In the genomic region with DNA sequence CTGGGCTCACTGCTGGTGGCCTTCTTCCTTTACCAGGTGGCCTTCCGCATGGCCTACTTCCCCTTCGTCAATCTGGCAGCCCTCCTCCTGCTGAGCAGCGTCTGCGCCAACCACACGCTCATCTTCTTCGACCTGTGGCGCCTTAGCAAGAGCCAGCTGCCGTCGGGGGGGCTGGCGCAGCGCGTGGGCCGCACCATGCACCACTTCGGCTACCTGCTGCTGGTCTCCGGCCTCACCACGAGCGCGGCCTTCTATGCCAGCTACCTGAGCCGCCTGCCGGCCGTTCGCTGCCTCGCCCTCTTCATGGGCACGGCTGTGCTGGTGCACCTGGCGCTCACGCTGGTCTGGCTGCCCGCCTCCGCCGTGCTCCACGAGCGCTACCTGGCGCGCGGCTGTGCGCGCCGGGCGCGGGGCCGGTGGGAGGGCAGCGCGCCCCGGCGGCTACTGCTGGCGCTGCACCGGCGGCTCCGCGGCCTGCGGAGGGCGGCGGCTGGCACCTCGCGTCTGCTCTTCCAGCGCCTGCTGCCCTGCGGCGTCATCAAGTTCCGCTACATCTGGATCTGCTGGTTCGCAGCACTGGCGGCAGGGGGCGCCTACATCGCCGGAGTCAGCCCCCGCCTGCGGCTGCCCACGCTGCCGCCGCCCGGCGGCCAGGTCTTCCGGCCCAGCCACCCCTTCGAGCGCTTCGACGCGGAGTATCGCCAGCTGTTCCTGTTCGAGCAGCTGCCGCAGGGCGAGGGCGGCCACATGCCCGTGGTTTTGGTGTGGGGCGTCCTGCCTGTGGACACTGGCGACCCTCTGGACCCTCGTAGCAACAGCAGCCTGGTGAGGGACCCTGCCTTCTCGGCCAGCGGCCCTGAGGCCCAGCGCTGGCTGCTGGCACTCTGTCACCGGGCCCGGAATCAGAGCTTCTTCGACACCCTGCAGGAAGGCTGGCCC, we compare ENCODE assay signal across 1 cellular context.
A peak's percentile ranks its signal among the peaks of the same experiment; 100 is the strongest.
TF ChIP-seq lines count a peak whose summit lies in the region.

No MANE protein-coding gene starts in this region.

TF ChIP-seq in HepG2, 621 proteins besides CTCF, POLR2A, EP300 and RAD21 (continued from another document and continues in another):
- TF ChIP-seq, protein P1, sequence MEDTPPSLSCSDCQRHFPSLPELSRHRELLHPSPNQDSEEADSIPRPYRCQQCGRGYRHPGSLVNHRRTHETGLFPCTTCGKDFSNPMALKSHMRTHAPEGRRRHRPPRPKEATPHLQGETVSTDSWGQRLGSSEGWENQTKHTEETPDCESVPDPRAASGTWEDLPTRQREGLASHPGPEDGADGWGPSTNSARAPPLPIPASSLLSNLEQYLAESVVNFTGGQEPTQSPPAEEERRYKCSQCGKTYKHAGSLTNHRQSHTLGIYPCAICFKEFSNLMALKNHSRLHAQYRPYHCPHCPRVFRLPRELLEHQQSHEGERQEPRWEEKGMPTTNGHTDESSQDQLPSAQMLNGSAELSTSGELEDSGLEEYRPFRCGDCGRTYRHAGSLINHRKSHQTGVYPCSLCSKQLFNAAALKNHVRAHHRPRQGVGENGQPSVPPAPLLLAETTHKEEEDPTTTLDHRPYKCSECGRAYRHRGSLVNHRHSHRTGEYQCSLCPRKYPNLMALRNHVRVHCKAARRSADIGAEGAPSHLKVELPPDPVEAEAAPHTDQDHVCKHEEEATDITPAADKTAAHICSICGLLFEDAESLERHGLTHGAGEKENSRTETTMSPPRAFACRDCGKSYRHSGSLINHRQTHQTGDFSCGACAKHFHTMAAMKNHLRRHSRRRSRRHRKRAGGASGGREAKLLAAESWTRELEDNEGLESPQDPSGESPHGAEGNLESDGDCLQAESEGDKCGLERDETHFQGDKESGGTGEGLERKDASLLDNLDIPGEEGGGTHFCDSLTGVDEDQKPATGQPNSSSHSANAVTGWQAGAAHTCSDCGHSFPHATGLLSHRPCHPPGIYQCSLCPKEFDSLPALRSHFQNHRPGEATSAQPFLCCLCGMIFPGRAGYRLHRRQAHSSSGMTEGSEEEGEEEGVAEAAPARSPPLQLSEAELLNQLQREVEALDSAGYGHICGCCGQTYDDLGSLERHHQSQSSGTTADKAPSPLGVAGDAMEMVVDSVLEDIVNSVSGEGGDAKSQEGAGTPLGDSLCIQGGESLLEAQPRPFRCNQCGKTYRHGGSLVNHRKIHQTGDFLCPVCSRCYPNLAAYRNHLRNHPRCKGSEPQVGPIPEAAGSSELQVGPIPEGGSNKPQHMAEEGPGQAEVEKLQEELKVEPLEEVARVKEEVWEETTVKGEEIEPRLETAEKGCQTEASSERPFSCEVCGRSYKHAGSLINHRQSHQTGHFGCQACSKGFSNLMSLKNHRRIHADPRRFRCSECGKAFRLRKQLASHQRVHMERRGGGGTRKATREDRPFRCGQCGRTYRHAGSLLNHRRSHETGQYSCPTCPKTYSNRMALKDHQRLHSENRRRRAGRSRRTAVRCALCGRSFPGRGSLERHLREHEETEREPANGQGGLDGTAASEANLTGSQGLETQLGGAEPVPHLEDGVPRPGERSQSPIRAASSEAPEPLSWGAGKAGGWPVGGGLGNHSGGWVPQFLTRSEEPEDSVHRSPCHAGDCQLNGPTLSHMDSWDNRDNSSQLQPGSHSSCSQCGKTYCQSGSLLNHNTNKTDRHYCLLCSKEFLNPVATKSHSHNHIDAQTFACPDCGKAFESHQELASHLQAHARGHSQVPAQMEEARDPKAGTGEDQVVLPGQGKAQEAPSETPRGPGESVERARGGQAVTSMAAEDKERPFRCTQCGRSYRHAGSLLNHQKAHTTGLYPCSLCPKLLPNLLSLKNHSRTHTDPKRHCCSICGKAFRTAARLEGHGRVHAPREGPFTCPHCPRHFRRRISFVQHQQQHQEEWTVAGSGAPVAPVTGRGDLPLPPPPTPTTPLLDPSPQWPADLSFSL (CRISPR knock-in tag; IDR thresholded peaks at IDR 0.05) = no peak
- TF ChIP-seq JUNB (CRISPR knock-in tag; IDR thresholded peaks at IDR 0.05; ENCODE audit: borderline replicate concordance) (peak; percentile 73; the same call in 1 of the 2 replicates), ZFY (CRISPR knock-in tag; IDR thresholded peaks at IDR 0.05) (peak; percentile 89), ZNF766 (CRISPR knock-in tag; IDR thresholded peaks at IDR 0.05; ENCODE audit: borderline replicate concordance) (peak; percentile 98; the same call in 1 of the 2 replicates), ZNF557 (CRISPR knock-in tag; IDR thresholded peaks at IDR 0.05) (peak; percentile 95), CBX5 (CRISPR knock-in tag; IDR thresholded peaks at IDR 0.05; ENCODE audit: borderline replicate concordance) (peak; percentile 66; the same call in 1 of the 2 replicates), NFE2L1 (CRISPR knock-in tag; IDR thresholded peaks at IDR 0.05; ENCODE audit: borderline replicate concordance) (no peak), NR2F2 (IDR thresholded peaks at IDR 0.05; ENCODE audit: borderline replicate concordance, low read depth) (no peak), U2AF2 (IDR thresholded peaks at IDR 0.05; ENCODE audit: low read depth, low read length) (no peak), CENPX (CRISPR knock-in tag; IDR thresholded peaks at IDR 0.05) (no peak), TP53 (CRISPR knock-in tag; conservative IDR thresholded peaks at IDR 0.05) (peak; percentile 87; the same call in 1 of the 2 replicates), ZNF652 (CRISPR knock-in tag; IDR thresholded peaks at IDR 0.05; ENCODE audit: borderline replicate concordance, low read depth) (no peak), KMT2A (CRISPR knock-in tag; IDR thresholded peaks at IDR 0.05) (peak; percentile 83), HDAC1 (CRISPR knock-in tag; IDR thresholded peaks at IDR 0.05) (peak; percentile 64), ZNF674 (CRISPR knock-in tag; IDR thresholded peaks at IDR 0.05; ENCODE audit: low read depth) (0 out of 2 replicates have a peak, but pooled peaks have one; percentile 82), STAT5B (CRISPR knock-in tag; IDR thresholded peaks at IDR 0.05) (peak; percentile 91; the same call in 1 of the 2 replicates)
- TF ChIP-seq, protein P2, sequence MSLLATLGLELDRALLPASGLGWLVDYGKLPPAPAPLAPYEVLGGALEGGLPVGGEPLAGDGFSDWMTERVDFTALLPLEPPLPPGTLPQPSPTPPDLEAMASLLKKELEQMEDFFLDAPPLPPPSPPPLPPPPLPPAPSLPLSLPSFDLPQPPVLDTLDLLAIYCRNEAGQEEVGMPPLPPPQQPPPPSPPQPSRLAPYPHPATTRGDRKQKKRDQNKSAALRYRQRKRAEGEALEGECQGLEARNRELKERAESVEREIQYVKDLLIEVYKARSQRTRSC (CRISPR knock-in tag; IDR thresholded peaks at IDR 0.05; ENCODE audit: low read depth) = peak; percentile 79; the same call in 1 of the 2 replicates
- TF ChIP-seq, protein P3, sequence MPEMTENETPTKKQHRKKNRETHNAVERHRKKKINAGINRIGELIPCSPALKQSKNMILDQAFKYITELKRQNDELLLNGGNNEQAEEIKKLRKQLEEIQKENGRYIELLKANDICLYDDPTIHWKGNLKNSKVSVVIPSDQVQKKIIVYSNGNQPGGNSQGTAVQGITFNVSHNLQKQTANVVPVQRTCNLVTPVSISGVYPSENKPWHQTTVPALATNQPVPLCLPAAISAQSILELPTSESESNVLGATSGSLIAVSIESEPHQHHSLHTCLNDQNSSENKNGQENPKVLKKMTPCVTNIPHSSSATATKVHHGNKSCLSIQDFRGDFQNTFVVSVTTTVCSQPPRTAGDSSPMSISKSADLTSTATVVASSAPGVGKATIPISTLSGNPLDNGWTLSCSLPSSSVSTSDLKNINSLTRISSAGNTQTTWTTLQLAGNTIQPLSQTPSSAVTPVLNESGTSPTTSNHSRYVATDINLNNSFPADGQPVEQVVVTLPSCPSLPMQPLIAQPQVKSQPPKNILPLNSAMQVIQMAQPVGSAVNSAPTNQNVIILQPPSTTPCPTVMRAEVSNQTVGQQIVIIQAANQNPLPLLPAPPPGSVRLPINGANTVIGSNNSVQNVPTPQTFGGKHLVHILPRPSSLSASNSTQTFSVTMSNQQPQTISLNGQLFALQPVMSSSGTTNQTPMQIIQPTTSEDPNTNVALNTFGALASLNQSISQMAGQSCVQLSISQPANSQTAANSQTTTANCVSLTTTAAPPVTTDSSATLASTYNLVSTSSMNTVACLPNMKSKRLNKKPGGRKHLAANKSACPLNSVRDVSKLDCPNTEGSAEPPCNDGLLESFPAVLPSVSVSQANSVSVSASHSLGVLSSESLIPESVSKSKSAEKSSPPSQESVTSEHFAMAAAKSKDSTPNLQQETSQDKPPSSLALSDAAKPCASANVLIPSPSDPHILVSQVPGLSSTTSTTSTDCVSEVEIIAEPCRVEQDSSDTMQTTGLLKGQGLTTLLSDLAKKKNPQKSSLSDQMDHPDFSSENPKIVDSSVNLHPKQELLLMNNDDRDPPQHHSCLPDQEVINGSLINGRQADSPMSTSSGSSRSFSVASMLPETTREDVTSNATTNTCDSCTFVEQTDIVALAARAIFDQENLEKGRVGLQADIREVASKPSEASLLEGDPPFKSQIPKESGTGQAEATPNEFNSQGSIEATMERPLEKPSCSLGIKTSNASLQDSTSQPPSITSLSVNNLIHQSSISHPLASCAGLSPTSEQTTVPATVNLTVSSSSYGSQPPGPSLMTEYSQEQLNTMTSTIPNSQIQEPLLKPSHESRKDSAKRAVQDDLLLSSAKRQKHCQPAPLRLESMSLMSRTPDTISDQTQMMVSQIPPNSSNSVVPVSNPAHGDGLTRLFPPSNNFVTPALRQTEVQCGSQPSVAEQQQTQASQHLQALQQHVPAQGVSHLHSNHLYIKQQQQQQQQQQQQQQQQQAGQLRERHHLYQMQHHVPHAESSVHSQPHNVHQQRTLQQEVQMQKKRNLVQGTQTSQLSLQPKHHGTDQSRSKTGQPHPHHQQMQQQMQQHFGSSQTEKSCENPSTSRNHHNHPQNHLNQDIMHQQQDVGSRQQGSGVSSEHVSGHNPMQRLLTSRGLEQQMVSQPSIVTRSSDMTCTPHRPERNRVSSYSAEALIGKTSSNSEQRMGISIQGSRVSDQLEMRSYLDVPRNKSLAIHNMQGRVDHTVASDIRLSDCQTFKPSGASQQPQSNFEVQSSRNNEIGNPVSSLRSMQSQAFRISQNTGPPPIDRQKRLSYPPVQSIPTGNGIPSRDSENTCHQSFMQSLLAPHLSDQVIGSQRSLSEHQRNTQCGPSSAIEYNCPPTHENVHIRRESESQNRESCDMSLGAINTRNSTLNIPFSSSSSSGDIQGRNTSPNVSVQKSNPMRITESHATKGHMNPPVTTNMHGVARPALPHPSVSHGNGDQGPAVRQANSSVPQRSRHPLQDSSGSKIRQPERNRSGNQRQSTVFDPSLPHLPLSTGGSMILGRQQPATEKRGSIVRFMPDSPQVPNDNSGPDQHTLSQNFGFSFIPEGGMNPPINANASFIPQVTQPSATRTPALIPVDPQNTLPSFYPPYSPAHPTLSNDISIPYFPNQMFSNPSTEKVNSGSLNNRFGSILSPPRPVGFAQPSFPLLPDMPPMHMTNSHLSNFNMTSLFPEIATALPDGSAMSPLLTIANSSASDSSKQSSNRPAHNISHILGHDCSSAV (CRISPR knock-in tag; IDR thresholded peaks at IDR 0.05; ENCODE audit: borderline replicate concordance) = no peak
- TF ChIP-seq, protein P4, sequence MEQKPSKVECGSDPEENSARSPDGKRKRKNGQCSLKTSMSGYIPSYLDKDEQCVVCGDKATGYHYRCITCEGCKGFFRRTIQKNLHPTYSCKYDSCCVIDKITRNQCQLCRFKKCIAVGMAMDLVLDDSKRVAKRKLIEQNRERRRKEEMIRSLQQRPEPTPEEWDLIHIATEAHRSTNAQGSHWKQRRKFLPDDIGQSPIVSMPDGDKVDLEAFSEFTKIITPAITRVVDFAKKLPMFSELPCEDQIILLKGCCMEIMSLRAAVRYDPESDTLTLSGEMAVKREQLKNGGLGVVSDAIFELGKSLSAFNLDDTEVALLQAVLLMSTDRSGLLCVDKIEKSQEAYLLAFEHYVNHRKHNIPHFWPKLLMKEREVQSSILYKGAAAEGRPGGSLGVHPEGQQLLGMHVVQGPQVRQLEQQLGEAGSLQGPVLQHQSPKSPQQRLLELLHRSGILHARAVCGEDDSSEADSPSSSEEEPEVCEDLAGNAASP (CRISPR knock-in tag; IDR thresholded peaks at IDR 0.05; ENCODE audit: borderline replicate concordance) = peak; percentile 55
- TF ChIP-seq, protein P5, sequence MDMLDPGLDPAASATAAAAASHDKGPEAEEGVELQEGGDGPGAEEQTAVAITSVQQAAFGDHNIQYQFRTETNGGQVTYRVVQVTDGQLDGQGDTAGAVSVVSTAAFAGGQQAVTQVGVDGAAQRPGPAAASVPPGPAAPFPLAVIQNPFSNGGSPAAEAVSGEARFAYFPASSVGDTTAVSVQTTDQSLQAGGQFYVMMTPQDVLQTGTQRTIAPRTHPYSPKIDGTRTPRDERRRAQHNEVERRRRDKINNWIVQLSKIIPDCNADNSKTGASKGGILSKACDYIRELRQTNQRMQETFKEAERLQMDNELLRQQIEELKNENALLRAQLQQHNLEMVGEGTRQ (IDR thresholded peaks at IDR 0.05; ENCODE audit: low read depth, low read length) = no peak
- TF ChIP-seq, protein P5 (CRISPR knock-in tag; IDR thresholded peaks at IDR 0.05; ENCODE audit: borderline replicate concordance) = no peak
- TF ChIP-seq, protein P6, sequence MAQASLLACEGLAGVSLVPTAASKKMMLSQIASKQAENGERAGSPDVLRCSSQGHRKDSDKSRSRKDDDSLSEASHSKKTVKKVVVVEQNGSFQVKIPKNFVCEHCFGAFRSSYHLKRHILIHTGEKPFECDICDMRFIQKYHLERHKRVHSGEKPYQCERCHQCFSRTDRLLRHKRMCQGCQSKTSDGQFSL (CRISPR knock-in tag; IDR thresholded peaks at IDR 0.05) = 0 out of 2 replicates have a peak, but pooled peaks have one; percentile 52
- TF ChIP-seq, protein P7, sequence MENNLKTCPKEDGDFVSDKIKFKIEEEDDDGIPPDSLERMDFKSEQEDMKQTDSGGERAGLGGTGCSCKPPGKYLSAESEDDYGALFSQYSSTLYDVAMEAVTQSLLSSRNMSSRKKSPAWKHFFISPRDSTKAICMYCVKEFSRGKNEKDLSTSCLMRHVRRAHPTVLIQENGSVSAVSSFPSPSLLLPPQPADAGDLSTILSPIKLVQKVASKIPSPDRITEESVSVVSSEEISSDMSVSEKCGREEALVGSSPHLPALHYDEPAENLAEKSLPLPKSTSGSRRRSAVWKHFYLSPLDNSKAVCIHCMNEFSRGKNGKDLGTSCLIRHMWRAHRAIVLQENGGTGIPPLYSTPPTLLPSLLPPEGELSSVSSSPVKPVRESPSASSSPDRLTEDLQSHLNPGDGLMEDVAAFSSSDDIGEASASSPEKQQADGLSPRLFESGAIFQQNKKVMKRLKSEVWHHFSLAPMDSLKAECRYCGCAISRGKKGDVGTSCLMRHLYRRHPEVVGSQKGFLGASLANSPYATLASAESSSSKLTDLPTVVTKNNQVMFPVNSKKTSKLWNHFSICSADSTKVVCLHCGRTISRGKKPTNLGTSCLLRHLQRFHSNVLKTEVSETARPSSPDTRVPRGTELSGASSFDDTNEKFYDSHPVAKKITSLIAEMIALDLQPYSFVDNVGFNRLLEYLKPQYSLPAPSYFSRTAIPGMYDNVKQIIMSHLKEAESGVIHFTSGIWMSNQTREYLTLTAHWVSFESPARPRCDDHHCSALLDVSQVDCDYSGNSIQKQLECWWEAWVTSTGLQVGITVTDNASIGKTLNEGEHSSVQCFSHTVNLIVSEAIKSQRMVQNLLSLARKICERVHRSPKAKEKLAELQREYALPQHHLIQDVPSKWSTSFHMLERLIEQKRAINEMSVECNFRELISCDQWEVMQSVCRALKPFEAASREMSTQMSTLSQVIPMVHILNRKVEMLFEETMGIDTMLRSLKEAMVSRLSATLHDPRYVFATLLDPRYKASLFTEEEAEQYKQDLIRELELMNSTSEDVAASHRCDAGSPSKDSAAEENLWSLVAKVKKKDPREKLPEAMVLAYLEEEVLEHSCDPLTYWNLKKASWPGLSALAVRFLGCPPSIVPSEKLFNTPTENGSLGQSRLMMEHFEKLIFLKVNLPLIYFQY (CRISPR knock-in tag; IDR thresholded peaks at IDR 0.05; ENCODE audit: borderline replicate concordance) = 0 out of 2 replicates have a peak, but pooled peaks have one; percentile 59
